ENCODE assay signal across 14 cellular contexts in the genomic region with DNA sequence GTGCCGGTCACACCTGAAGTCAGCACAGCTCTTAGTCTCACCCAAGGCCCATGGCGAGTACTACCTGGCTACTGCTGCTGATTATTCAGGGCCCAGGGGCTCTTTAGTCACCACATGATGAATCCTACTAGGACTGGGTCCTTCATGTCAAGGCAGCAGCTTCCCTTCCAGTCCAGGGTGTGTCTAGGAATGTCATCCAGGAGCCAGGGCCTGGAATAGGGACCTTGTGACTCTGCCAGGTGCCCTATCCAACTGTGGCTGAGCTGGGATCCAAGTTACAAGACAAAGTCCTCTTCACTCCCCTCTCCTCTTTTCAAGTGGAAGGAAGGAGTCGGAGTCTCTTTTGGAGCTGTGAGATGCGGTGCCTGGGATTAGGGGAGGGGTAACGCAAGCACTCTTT.
DNase-seq lines count a peak whose midpoint lies in the region; ATAC-seq and TF ChIP-seq lines count a peak whose summit lies in the region.
"Had no signal": no experiment of that assay in that cellular context is flagged by ENCODE, and none has a peak within 500 bp of the region (broad histone marks: within the 10 kb centered on the region; RNA-seq: fewer than 3 reads in every experiment).

No MANE protein-coding gene starts in this region.

- H3K27ac ChIP-seq in left ventricle myocardium inferior (replicated peaks), result peak overlapping the region; percentile 82
- H3K27ac ChIP-seq in gastrocnemius medialis, result peak overlapping the region; percentile 92 to 97 (median 96)
- H3K27ac ChIP-seq in upper lobe of left lung, result no peak overlapping the region
- H3K27ac ChIP-seq: HL-60 had no signal

- H3K9me3 ChIP-seq in left ventricle myocardium inferior (replicated peaks), result peaks cover 37% of the 10 kb centered on the region
- H3K9me3 ChIP-seq in gastrocnemius medialis, result no peaks in the 10 kb centered on the region
- H3K9me3 ChIP-seq in upper lobe of left lung, result peaks cover 0 to 3% (median 0%) of the 10 kb centered on the region in 4 donors

- no peaks in the 10 kb centered on the region for H3K27me3 ChIP-seq in left ventricle myocardium inferior (ENCODE audit: low read depth)
- no peaks in the 10 kb centered on the region for H3K27me3 ChIP-seq in gastrocnemius medialis
- no peaks in the 10 kb centered on the region for H3K27me3 ChIP-seq in upper lobe of left lung

- peak; percentile 63 for ATAC-seq in Right ventricle myocardium superior (ENCODE audit: poor library complexity)
- ATAC-seq in gastrocnemius medialis, result peak; percentile 72 to 79
- no peak for ATAC-seq in HG03196 (IDR thresholded peaks at IDR 0.05; ENCODE audit: unreplicated experiment)
- ATAC-seq in upper lobe of left lung (ENCODE audit: low FRiP score in 2 of 2), result no peak
- ATAC-seq: CD8-positive, alpha-beta T cell; HCT116 had no signal

- H3K4me1 ChIP-seq in left ventricle myocardium inferior (peaks cover 18% of the 10 kb centered on the region), gastrocnemius medialis (peaks cover 32 to 43% of the 10 kb centered on the region in 2 donors), upper lobe of left lung (no peaks in the 10 kb centered on the region)

- TF ChIP-seq CTCF in left ventricle myocardium inferior (IDR thresholded peaks at IDR 0.05; ENCODE audit: borderline replicate concordance), result no peak
- TF ChIP-seq CTCF in gastrocnemius medialis (IDR thresholded peaks at IDR 0.05 in 4 of 5, conservative IDR thresholded peaks at IDR 0.05 in 1 of 5), result no peak
- TF ChIP-seq CTCF in upper lobe of left lung (IDR thresholded peaks at IDR 0.05), result no peak

- DNase-seq in Right ventricle myocardium superior (no peak), cardiac septum (ENCODE audit: low spot score) (no peak), left ventricle myocardium inferior (no peak), gastrocnemius medialis (peak; percentile 62 to 89), mucosa of gallbladder (ENCODE audit: low spot score) (no peak), upper lobe of left lung (no peak)
- DNase-seq: ACHN; CD8-positive, alpha-beta T cell; COR-L47; DND-41; GDM1 had no signal

- H3K4me3 ChIP-seq in left ventricle myocardium inferior, result no peak overlapping the region
- peak overlapping the region in 3 of 4 donors; percentile 14 to 19 (median 15) for H3K4me3 ChIP-seq in gastrocnemius medialis
- no peak overlapping the region for H3K4me3 ChIP-seq in upper lobe of left lung

- no peak for TF ChIP-seq EP300 in upper lobe of left lung (IDR thresholded peaks at IDR 0.05)

- in situ Hi-C loops in gastrocnemius medialis (cut with MboI; ENCODE audit: low sequenced_read_pairs in 4 of 4), result no loop called here

- TF ChIP-seq POLR2A in gastrocnemius medialis (IDR thresholded peaks at IDR 0.05) (peak; percentile 8 to 33), upper lobe of left lung (IDR thresholded peaks at IDR 0.05) (no peak)

- intact Hi-C loops in Right ventricle myocardium superior (cut with DNase I), result no loop called here
- intact Hi-C loops in cardiac septum (cut with DNase I), result loop anchor here (1.0 to 5.0 kb wide), 2 partner anchors 46 to 77 kb away; no protein-coding TSS in a partner anchor
- intact Hi-C loops in left ventricle myocardium inferior (cut with micrococcal nuclease), result no loop called here
- intact Hi-C loops in gastrocnemius medialis (cut with DNase I; ENCODE audit: low total_unique reads), result loop anchor here (1.0 to 2.0 kb wide), 3 partner anchors 50 to 75 kb away; no protein-coding TSS in a partner anchor

- 88 to 96% methylated on average over 5 of the region's 5 CpGs for WGBS in upper lobe of left lung, 2 donors

- H3K36me3 ChIP-seq in left ventricle myocardium inferior (peaks cover 6% of the 10 kb centered on the region), gastrocnemius medialis (no peaks in the 10 kb centered on the region), upper lobe of left lung (no peaks in the 10 kb centered on the region)

Comparison
In these comparisons a context has a peak if more than half of its experiments do, and no peak if none do; other contexts are left out.
1. intact Hi-C loops: an anchor here in cardiac septum (1.0 to 5.0 kb wide) and gastrocnemius medialis (1.0 to 2.0 kb wide); none called in Right ventricle myocardium superior and left ventricle myocardium inferior.
2. ATAC-seq: peak in Right ventricle myocardium superior (single experiment) and gastrocnemius medialis (2 of 2); none in HG03196 (single experiment) and upper lobe of left lung (0 of 2).
3. DNase-seq: peak in gastrocnemius medialis (2 of 2); none in Right ventricle myocardium superior (single experiment), cardiac septum (single experiment), left ventricle myocardium inferior (single experiment), mucosa of gallbladder (single experiment) and upper lobe of left lung (0 of 2).
4. H3K27ac ChIP-seq: peak in left ventricle myocardium inferior (single experiment) and gastrocnemius medialis (4 of 4); none in upper lobe of left lung (0 of 4).
5. H3K4me3 ChIP-seq: peak in gastrocnemius medialis (3 of 4); none in left ventricle myocardium inferior (single experiment) and upper lobe of left lung (0 of 4).
6. POLR2A ChIP-seq: peak in gastrocnemius medialis (2 of 2); none in upper lobe of left lung (0 of 4).